In genomic region chr12:20523658-20524057, GRCh38 we compare ENCODE assay signal across 19 cellular contexts.
DNase-seq lines count a peak whose midpoint lies in the region; ATAC-seq, FAIRE-seq and TF ChIP-seq lines count a peak whose summit lies in the region.
"Had no signal": no experiment of that assay in that cellular context is flagged by ENCODE, and none has a peak within 500 bp of the region (broad histone marks: within the 10 kb centered on the region; RNA-seq: fewer than 3 reads in every experiment).

No MANE protein-coding gene starts in this region.

- peaks cover 19% of the 10 kb centered on the region; the same call in 2 of the 3 replicates for H3K9me3 ChIP-seq in A549
- no peaks in the 10 kb centered on the region for H3K9me3 ChIP-seq in iPS-20b (ENCODE audit: insufficient read depth, low read depth, low read length)
- no peaks in the 10 kb centered on the region for H3K9me3 ChIP-seq in sigmoid colon

- CTCF ChIA-PET in A549 (lab: Yijun Ruan, JAX) = interaction anchor here (1.3 to 1.9 kb wide), 2 partner anchors 15 to 25 kb away, joined by 3 to 6 read pairs; no protein-coding TSS in a partner anchor

- ATAC-seq in A549 = no peak
- ATAC-seq in HG03097 (IDR thresholded peaks at IDR 0.05; ENCODE audit: low FRiP score, unreplicated experiment) = no peak
- ATAC-seq: sciatic nerve had no signal

- POLR2A ChIA-PET in A549 (lab: Yijun Ruan, JAX) = no interaction called here

- WGBS in A549 (ENCODE audit: missing lambda C conversion rate) = 39% methylated on average over 2 of the region's 2 CpGs
- 86 to 88% methylated on average over 2 of the region's 2 CpGs for WGBS in sigmoid colon, 2 donors

- no peak for DNase-seq in A549 (ENCODE audit: low read depth in 1 of 2, low spot score in 1 of 2)
- DNase-seq in HS-5 (ENCODE audit: low read depth) = peak; percentile 20
- no peak for DNase-seq in brain microvascular endothelial cell
- no peak for DNase-seq in GM19238 (ENCODE audit: insufficient read length, low spot score)
- no peak for DNase-seq in cerebellar cortex (ENCODE audit: low spot score)
- DNase-seq in sigmoid colon = no peak
- DNase-seq: effector CD4-positive, alpha-beta T cell; erythroblast; mammary epithelial cell; NCI-H1105 treated with DMSO at 0.1 percent for 48 hours; NCI-H2081 treated with DMSO at 0.1 percent for 48 hours; NCI-H345; stimulated activated CD8-positive, alpha-beta memory T cell treated with anti-CD3 and anti-CD28 coated beads, Interleukin-4, amount 100 ng/mL, for 48 hours; T1000; trophoblast cell had no signal

- TF ChIP-seq RAD21 in A549 (conservative IDR thresholded peaks at IDR 0.05 in 1 of 2, IDR thresholded peaks at IDR 0.05 in 1 of 2) = no peak

- no peak for TF ChIP-seq EP300 in A549 (IDR thresholded peaks at IDR 0.05)
- no peak for TF ChIP-seq EP300 in sigmoid colon (IDR thresholded peaks at IDR 0.05)

- no peak for FAIRE-seq in A549 (lab: Jason Lieb, UNC)

- no peak overlapping the region for H3K4me3 ChIP-seq in A549
- H3K4me3 ChIP-seq in brain microvascular endothelial cell (ENCODE audit: low read depth, low read length) = no peak overlapping the region
- peak overlapping the region; percentile 40; the same call in 1 of the 2 replicates for H3K4me3 ChIP-seq in iPS-20b (ENCODE audit: low read length)
- H3K4me3 ChIP-seq in sigmoid colon = no peak overlapping the region

- peak overlapping the region; percentile 38 for H3K4me2 ChIP-seq in A549

- no peak overlapping the region for H3K9ac ChIP-seq in iPS-20b (ENCODE audit: low read depth, low read length)

- no peaks in the 10 kb centered on the region for H3K27me3 ChIP-seq in brain microvascular endothelial cell (replicated peaks)
- H3K27me3 ChIP-seq in iPS-20b (ENCODE audit: insufficient read depth, low read length) = no peaks in the 10 kb centered on the region
- H3K27me3 ChIP-seq in sigmoid colon = no peaks in the 10 kb centered on the region

- in situ Hi-C loops in brain microvascular endothelial cell (cut with HindIII; ENCODE audit: low pct_ligation_motif_present, low sequenced_read_pairs) = no loop called here

- H3K27ac ChIP-seq in A549 (peak overlapping the region; percentile 70 to 85), brain microvascular endothelial cell (peak overlapping the region; percentile 14), iPS-20b (ENCODE audit: low read length) (no peak overlapping the region), sigmoid colon (peak overlapping the region in 2 of 4 donors; percentile 18 to 22)
- H3K27ac ChIP-seq: 22Rv1 had no signal

- intact Hi-C loops in sigmoid colon (cut with DNase I) = loop anchor here (1.0 kb wide), 1 partner anchor 21 kb away; no protein-coding TSS in a partner anchor

- no peaks in the 10 kb centered on the region for H3K36me3 ChIP-seq in brain microvascular endothelial cell (replicated peaks)
- H3K36me3 ChIP-seq in iPS-20b (ENCODE audit: insufficient read depth, low read depth, low read length) = no peaks in the 10 kb centered on the region
- no peaks in the 10 kb centered on the region for H3K36me3 ChIP-seq in sigmoid colon

- H3K4me1 ChIP-seq in A549 (peaks cover 47% of the 10 kb centered on the region), iPS-20b (ENCODE audit: insufficient read depth, low read length) (peaks cover 10% of the 10 kb centered on the region; the same call in 1 of the 2 replicates), sigmoid colon (peaks cover 0 to 71% (median 29%) of the 10 kb centered on the region in 4 donors)

- TF ChIP-seq CTCF in A549 (IDR thresholded peaks at IDR 0.05) = no peak
- TF ChIP-seq CTCF in brain microvascular endothelial cell (IDR thresholded peaks at IDR 0.05; ENCODE audit: low read depth, low read length, missing control alignments) = no peak
- TF ChIP-seq CTCF in sigmoid colon (IDR thresholded peaks at IDR 0.05) = no peak

- TF ChIP-seq POLR2A in A549 (IDR thresholded peaks at IDR 0.05; ENCODE audit: low read length) (no peak), sigmoid colon (IDR thresholded peaks at IDR 0.05) (no peak)

TF ChIP-seq in A549, 52 proteins besides CTCF, POLR2A, EP300 and RAD21:
- TF ChIP-seq FOSL2 (IDR thresholded peaks at IDR 0.05) = no peak; the same call in 1 of the 2 replicates
- peak; percentile 83 for TF ChIP-seq FOSL2 (CRISPR knock-in tag; IDR thresholded peaks at IDR 0.05)
- TF ChIP-seq MAX (IDR thresholded peaks at IDR 0.05) = no peak
- TF ChIP-seq ZFP36 (IDR thresholded peaks at IDR 0.05; ENCODE audit: borderline replicate concordance, partially characterized antibody) = no peak
- TF ChIP-seq REST (IDR thresholded peaks at IDR 0.05) = no peak
- TF ChIP-seq ZSCAN20 (CRISPR knock-in tag; IDR thresholded peaks at IDR 0.05) = no peak
- no peak for TF ChIP-seq MYC (IDR thresholded peaks at IDR 0.05; ENCODE audit: borderline replicate concordance, low read length)
- no peak for TF ChIP-seq RCOR1 (IDR thresholded peaks at IDR 0.05; ENCODE audit: low read depth, low read length)
TF ChIP-seq in A549: peak in this region for 1.
